ENCODE assay signal across 23 cellular contexts in the genomic region with DNA sequence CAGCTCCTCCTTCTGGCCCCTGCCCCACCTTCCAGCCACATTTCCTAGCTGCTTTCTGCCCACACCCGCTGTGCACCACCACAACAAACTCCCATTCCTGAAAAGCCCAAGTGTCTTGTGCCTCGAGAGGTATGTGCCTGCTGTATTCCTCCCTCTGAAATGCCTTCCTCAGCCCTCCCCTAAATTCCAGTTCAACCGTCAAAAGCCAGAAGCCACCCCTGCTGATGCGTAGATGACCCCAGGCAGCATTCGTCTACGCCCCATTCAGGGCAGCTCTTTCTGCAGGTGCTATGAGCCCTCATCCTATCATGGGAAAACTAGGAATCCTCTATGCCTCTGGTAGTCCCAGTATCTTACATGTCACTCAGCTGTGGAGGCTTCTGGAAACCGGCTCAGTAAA.
DNase-seq lines count a peak whose midpoint lies in the region; ATAC-seq and TF ChIP-seq lines count a peak whose summit lies in the region.
"Had no signal": no experiment of that assay in that cellular context is flagged by ENCODE, and none has a peak within 500 bp of the region (broad histone marks: within the 10 kb centered on the region; RNA-seq: fewer than 3 reads in every experiment).

No MANE protein-coding gene starts in this region.

- 26% methylated on average over 7 of the region's 7 CpGs for WGBS in HUES64
- 41 to 58% methylated on average over 4 to 7 of the region's 7 CpGs for whole genome bisulfite sequencing in endodermal cell (ENCODE audit: insufficient coverage in 1 of 2, insufficient read length in 1 of 2), 2 experiments

- H3K79me2 ChIP-seq in neural progenitor cell (ENCODE audit: low read depth): no peaks in the 10 kb centered on the region

- no peak for TF ChIP-seq POLR2A in vagina (IDR thresholded peaks at IDR 0.05)

- TF ChIP-seq CTCF in Caco-2 (IDR thresholded peaks at IDR 0.05; ENCODE audit: insufficient read depth in 1 of 2, low read depth in 1 of 2, low read length in 1 of 2, severe bottlenecking in 1 of 2, unreplicated experiment in 1 of 2) (no peak), endodermal cell (conservative IDR thresholded peaks at IDR 0.05) (no peak), neural progenitor cell (IDR thresholded peaks at IDR 0.05) (no peak), omental fat pad (IDR thresholded peaks at IDR 0.05) (no peak), vagina (IDR thresholded peaks at IDR 0.05) (no peak)

- peak overlapping the region; percentile 39 for H3K27ac Mint-ChIP-seq in Caco-2 (ENCODE audit: unreplicated experiment)
- peak overlapping the region; percentile 35 for H3K27ac Mint-ChIP-seq in endodermal cell
- H3K27ac Mint-ChIP-seq in neural progenitor cell: no peak overlapping the region
- H3K27ac Mint-ChIP-seq: activated CD4-positive, alpha-beta memory T cell treated with anti-CD3 and anti-CD28 coated beads, Interleukin-2, amount 10 ng/mL, durations not matched to agents 7 days and 5 days; dendritic cell treated with granulocyte-macrophage colony-stimulating factor and Interleukin-4, amounts not matched to agents 40 ng/mL and 50 ng/mL, for 4 days had no signal

- H3K36me3 ChIP-seq in Caco-2 (ENCODE audit: control insufficient read depth, insufficient read depth, low read length): no peaks in the 10 kb centered on the region; the same call in 1 of the 2 replicates
- no peaks in the 10 kb centered on the region; the same call in 1 of the 2 replicates for H3K36me3 ChIP-seq in HUES64 (ENCODE audit: insufficient read depth, low read length)
- no peaks in the 10 kb centered on the region for H3K36me3 ChIP-seq in endodermal cell (ENCODE audit: control insufficient read depth, insufficient read depth, low read length)
- no peaks in the 10 kb centered on the region for H3K36me3 ChIP-seq in neural progenitor cell
- peaks cover 0 to 26% of the 10 kb centered on the region in 2 donors for H3K36me3 ChIP-seq in vagina
- H3K36me3 ChIP-seq: ovary had no signal

- CTCF ChIA-PET in Caco-2 (lab: Charles Lee): interaction anchor here (0.6 kb wide), 1 partner anchor 249 kb away, joined by 4 read pairs; no protein-coding TSS in a partner anchor

- DNase-seq in Caco-2 (no peak), endodermal cell (peak; percentile 82), neural progenitor cell (ENCODE audit: low spot score) (peak; percentile 74), omental fat pad (ENCODE audit: low spot score) (no peak), midbrain (lab: John Stamatoyannopoulos, UW) (no peak), vagina (ENCODE audit: extremely low spot score in 2 of 2) (no peak)
- DNase-seq: activated CD4-positive, alpha-beta memory T cell treated with anti-CD3 and anti-CD28 coated beads, Interleukin-2, amount 10 ng/mL, durations not matched to agents 7 days and 5 days; BE2C; DMS53; foreskin fibroblast; head of caudate nucleus; naive B cell; NCI-H748 treated with DMSO at 0.1 percent for 48 hours; ovary; SHP77; stimulated activated naive CD8-positive, alpha-beta T cell treated with anti-CD3 and anti-CD28 coated beads, Interleukin-15, Interleukin-2, amounts not matched to agents 100 U/mL and 50 U/mL, for 24 hours had no signal

- no peaks in the 10 kb centered on the region for H3K9me3 Mint-ChIP-seq in Caco-2 (ENCODE audit: unreplicated experiment)
- no peaks in the 10 kb centered on the region for H3K9me3 Mint-ChIP-seq in endodermal cell
- H3K9me3 Mint-ChIP-seq in neural progenitor cell: no peaks in the 10 kb centered on the region
- H3K9me3 Mint-ChIP-seq: activated CD4-positive, alpha-beta memory T cell treated with anti-CD3 and anti-CD28 coated beads, Interleukin-2, amount 10 ng/mL, durations not matched to agents 7 days and 5 days; central memory CD8-positive, alpha-beta T cell; dendritic cell treated with granulocyte-macrophage colony-stimulating factor and Interleukin-4, amounts not matched to agents 40 ng/mL and 50 ng/mL, for 4 days; naive B cell had no signal

- POLR2A ChIA-PET in Caco-2 (lab: Charles Lee): interaction anchor here (0.5 kb wide), 1 partner anchor 229 kb away, joined by 5 read pairs; no protein-coding TSS in a partner anchor

- H3K9me3 ChIP-seq in Caco-2: no peaks in the 10 kb centered on the region
- no peaks in the 10 kb centered on the region for H3K9me3 ChIP-seq in HUES64 (ENCODE audit: insufficient read depth, low read depth, low read length)
- H3K9me3 ChIP-seq in endodermal cell (ENCODE audit: control insufficient read depth, low read length): no peaks in the 10 kb centered on the region
- H3K9me3 ChIP-seq in neural progenitor cell (ENCODE audit: low read depth): no peaks in the 10 kb centered on the region
- no peaks in the 10 kb centered on the region for H3K9me3 ChIP-seq in vagina
- H3K9me3 ChIP-seq: BE2C, esophagus muscularis mucosa, ovary, thoracic aorta had no signal

- H3K36me3 Mint-ChIP-seq in Caco-2 (ENCODE audit: insufficient read depth, unreplicated experiment) (no peaks in the 10 kb centered on the region), endodermal cell (ENCODE audit: low read depth) (peaks cover 2% of the 10 kb centered on the region), neural progenitor cell (peaks cover 18% of the 10 kb centered on the region)
- H3K36me3 Mint-ChIP-seq: naive B cell had no signal

- H3K27me3 Mint-ChIP-seq in Caco-2 (ENCODE audit: insufficient read depth, unreplicated experiment) (no peaks in the 10 kb centered on the region), endodermal cell (ENCODE audit: insufficient read depth) (peaks cover 2% of the 10 kb centered on the region), neural progenitor cell (ENCODE audit: insufficient read depth, low read depth) (peaks cover 2% of the 10 kb centered on the region)
- H3K27me3 Mint-ChIP-seq: activated CD4-positive, alpha-beta memory T cell treated with anti-CD3 and anti-CD28 coated beads, Interleukin-2, amount 10 ng/mL, durations not matched to agents 7 days and 5 days; central memory CD8-positive, alpha-beta T cell; dendritic cell treated with granulocyte-macrophage colony-stimulating factor and Interleukin-4, amounts not matched to agents 40 ng/mL and 50 ng/mL, for 4 days; naive B cell had no signal

- no peaks in the 10 kb centered on the region for H3K27me3 ChIP-seq in Caco-2 (replicated peaks; ENCODE audit: control insufficient read depth, insufficient read depth, low read length)
- H3K27me3 ChIP-seq in HUES64 (ENCODE audit: insufficient read depth, low read length): no peaks in the 10 kb centered on the region
- no peaks in the 10 kb centered on the region for H3K27me3 ChIP-seq in endodermal cell (ENCODE audit: control insufficient read depth, insufficient read depth, low read length, poor library complexity, severe bottlenecking)
- H3K27me3 ChIP-seq in neural progenitor cell: no peaks in the 10 kb centered on the region
- H3K27me3 ChIP-seq in vagina: no peaks in the 10 kb centered on the region
- H3K27me3 ChIP-seq: BE2C, esophagus muscularis mucosa, ovary had no signal

- H3K4me3 ChIP-seq in Caco-2 (ENCODE audit: low read depth, low read length) (no peak overlapping the region), HUES64 (ENCODE audit: low read length) (no peak overlapping the region), endodermal cell (ENCODE audit: low read length) (no peak overlapping the region), neural progenitor cell (peak overlapping the region; percentile 21), vagina (no peak overlapping the region)
- H3K4me3 ChIP-seq: esophagus muscularis mucosa, ovary, thoracic aorta had no signal

- H3F3A ChIP-seq in neural progenitor cell (ENCODE audit: low read depth): peaks cover 19% of the 10 kb centered on the region

- peak overlapping the region; percentile 69 for H3K4me2 ChIP-seq in neural progenitor cell

- BruUV-seq in Caco-2 (replicated peaks; lab: Mats Ljungman, UMichigan): no TSS peak

- H3K4me1 ChIP-seq in Caco-2 (no peaks in the 10 kb centered on the region), HUES64 (ENCODE audit: insufficient read depth, low read length) (peaks cover 17% of the 10 kb centered on the region), endodermal cell (ENCODE audit: control insufficient read depth, insufficient read depth, low read length) (peaks cover 5% of the 10 kb centered on the region), neural progenitor cell (peaks cover 19% of the 10 kb centered on the region), vagina (peaks cover 12% of the 10 kb centered on the region)
- H3K4me1 ChIP-seq: BE2C had no signal

- H3K4me1 Mint-ChIP-seq in Caco-2 (ENCODE audit: low read depth, unreplicated experiment) (no peaks in the 10 kb centered on the region), endodermal cell (peaks cover 13% of the 10 kb centered on the region), neural progenitor cell (peaks cover 50% of the 10 kb centered on the region)

- intact Hi-C loops in Caco-2 (cut with micrococcal nuclease; ENCODE audit: unreplicated experiment): no loop called here
- intact Hi-C loops in vagina (cut with DNase I): no loop called here

- no peaks in the 10 kb centered on the region for H4K20me1 ChIP-seq in neural progenitor cell (ENCODE audit: low read depth)

- no peak for ATAC-seq in omental fat pad (ENCODE audit: low FRiP score)
- ATAC-seq: HCT116; Panc1; stimulated activated naive CD8-positive, alpha-beta T cell treated with anti-CD3 and anti-CD28 coated beads, Interleukin-15, Interleukin-2, amounts not matched to agents 100 U/mL and 50 U/mL, for 24 hours had no signal

- H3K27ac ChIP-seq in HUES64 (ENCODE audit: low read depth, low read length): peak overlapping the region; percentile 56; the same call in 1 of the 2 replicates
- H3K27ac ChIP-seq in endodermal cell (ENCODE audit: low read depth, low read length): peak overlapping the region; percentile 19
- H3K27ac ChIP-seq in neural progenitor cell: peak overlapping the region; percentile 87
- no peak overlapping the region for H3K27ac ChIP-seq in vagina
- H3K27ac ChIP-seq: esophagus muscularis mucosa, ovary, thoracic aorta had no signal

- H3K4me3 Mint-ChIP-seq in Caco-2 (ENCODE audit: unreplicated experiment): no peak overlapping the region
- no peak overlapping the region for H3K4me3 Mint-ChIP-seq in endodermal cell
- H3K4me3 Mint-ChIP-seq in neural progenitor cell: no peak overlapping the region
- H3K4me3 Mint-ChIP-seq: activated CD4-positive, alpha-beta memory T cell treated with anti-CD3 and anti-CD28 coated beads, Interleukin-2, amount 10 ng/mL, durations not matched to agents 7 days and 5 days; central memory CD8-positive, alpha-beta T cell; dendritic cell treated with granulocyte-macrophage colony-stimulating factor and Interleukin-4, amounts not matched to agents 40 ng/mL and 50 ng/mL, for 4 days; naive B cell had no signal

- H2AFZ ChIP-seq in neural progenitor cell (replicated peaks): peak overlapping the region; percentile 36

- no peak overlapping the region for H3K9ac ChIP-seq in HUES64 (ENCODE audit: low read depth, low read length)
- no peak overlapping the region for H3K9ac ChIP-seq in endodermal cell (ENCODE audit: extremely low read depth, low read length, poor library complexity, severe bottlenecking)
- no peak overlapping the region for H3K9ac ChIP-seq in neural progenitor cell

Comparison
In these comparisons a context has a peak if more than half of its experiments do, and no peak if none do; other contexts are left out.
1. DNase-seq: peak in endodermal cell (single experiment) and neural progenitor cell (single experiment); none in Caco-2 (0 of 2), omental fat pad (single experiment), midbrain (single experiment) and vagina (0 of 2).